8 cellular contexts compared by ENCODE assay signal in genomic region chr1:77683836-77684148, GRCh38. TPM values are rescaled to one million over a fixed set of nuclear protein-coding genes. Genes with fewer than 3 reads are reported as not detected.
DNase-seq lines count a peak whose midpoint lies in the region; ATAC-seq lines count a peak whose summit lies in the region.

No MANE protein-coding gene starts in this region.

- peak overlapping the region; percentile 99 for H3K27ac ChIP-seq in iPS-20b (ENCODE audit: low read length)
- peak overlapping the region; percentile 96 for H3K27ac ChIP-seq in subcutaneous abdominal adipose tissue (ENCODE audit: low read depth, low read length)

- H3K27ac Mint-ChIP-seq in activated CD8-positive, alpha-beta T cell treated with anti-CD3 and anti-CD28 coated beads, Interleukin-2, amount 10 ng/mL, durations not matched to agents 7 days and 5 days: peak overlapping the region; percentile 91

- CTCF ChIA-PET in activated CD8-positive, alpha-beta T cell treated with anti-CD3 and anti-CD28 coated beads, Interleukin-2, amount 10 ng/mL, durations not matched to agents 7 days and 5 days (lab: Charles Lee): interaction anchor here (0.7 to 2.6 kb wide), 9 partner anchors 9 to 530 kb away, joined by 3 to 6 read pairs (median 3); partner anchors contain the start of gene MIGA1

- peaks cover 22% of the 10 kb centered on the region for H3K4me1 Mint-ChIP-seq in activated CD8-positive, alpha-beta T cell treated with anti-CD3 and anti-CD28 coated beads, Interleukin-2, amount 10 ng/mL, durations not matched to agents 7 days and 5 days (ENCODE audit: low read depth)

- POLR2A ChIA-PET in activated CD8-positive, alpha-beta T cell treated with anti-CD3 and anti-CD28 coated beads, Interleukin-2, amount 10 ng/mL, durations not matched to agents 7 days and 5 days (lab: Charles Lee): interaction anchor here (1.7 to 3.5 kb wide), 4 partner anchors 10 to 321 kb away, joined by 9 to 16 read pairs (median 10); partner anchors contain the start of genes DNAJB4, FUBP1 and MIGA1

- H3K27me3 Mint-ChIP-seq in activated CD8-positive, alpha-beta T cell treated with anti-CD3 and anti-CD28 coated beads, Interleukin-2, amount 10 ng/mL, durations not matched to agents 7 days and 5 days (ENCODE audit: low read depth): no peaks in the 10 kb centered on the region

- peak overlapping the region; percentile 99 for H3K9ac ChIP-seq in iPS-20b (ENCODE audit: low read depth, low read length)
- H3K9ac ChIP-seq in subcutaneous abdominal adipose tissue (ENCODE audit: low read length in 5 of 5): peak overlapping the region; percentile 69 to 84 (median 72)

- no peaks in the 10 kb centered on the region for H3K36me3 ChIP-seq in iPS-20b (ENCODE audit: insufficient read depth, low read depth, low read length)
- H3K36me3 ChIP-seq in subcutaneous abdominal adipose tissue (ENCODE audit: control insufficient read depth in 5 of 5, insufficient read depth in 5 of 5, low read length in 5 of 5): peaks cover 0 to under 1% (median 0%) of the 10 kb centered on the region in 5 donors

- no peaks in the 10 kb centered on the region for H3K9me3 Mint-ChIP-seq in activated CD8-positive, alpha-beta T cell treated with anti-CD3 and anti-CD28 coated beads, Interleukin-2, amount 10 ng/mL, durations not matched to agents 7 days and 5 days (ENCODE audit: insufficient read depth)

- H3K27me3 ChIP-seq in iPS-20b (ENCODE audit: insufficient read depth, low read length): no peaks in the 10 kb centered on the region
- H3K27me3 ChIP-seq in subcutaneous abdominal adipose tissue (ENCODE audit: control insufficient read depth in 5 of 5, insufficient read depth in 4 of 5, low read length in 5 of 5): no peaks in the 10 kb centered on the region

- H3K4me1 ChIP-seq in iPS-20b (ENCODE audit: insufficient read depth, low read length) (peaks cover 10% of the 10 kb centered on the region; the same call in 1 of the 2 replicates), subcutaneous abdominal adipose tissue (ENCODE audit: control insufficient read depth in 5 of 5, insufficient read depth in 5 of 5, low read length in 5 of 5) (peaks cover 0 to 39% (median 26%) of the 10 kb centered on the region in 5 donors)

- DNase-seq in SHP77 (lab: John Stamatoyannopoulos, UW): peak; percentile 51 to 58
- no peak for DNase-seq in SHP77 treated with DMSO at 0.1 percent for 48 hours (lab: John Stamatoyannopoulos, UW)
- no peak for DNase-seq in activated CD8-positive, alpha-beta T cell treated with anti-CD3 and anti-CD28 coated beads, Interleukin-2, amount 10 ng/mL, durations not matched to agents 7 days and 5 days
- DNase-seq in OCI-M2 (lab: John Stamatoyannopoulos, UW; ENCODE audit: unreplicated experiment): no peak
- DNase-seq in GF-D8 (lab: John Stamatoyannopoulos, UW): no peak

- no peak for ATAC-seq in activated CD8-positive, alpha-beta T cell treated with anti-CD3 and anti-CD28 coated beads, Interleukin-2, amount 10 ng/mL, durations not matched to agents 7 days and 5 days
- ATAC-seq in HG03571 (IDR thresholded peaks at IDR 0.05; ENCODE audit: unreplicated experiment): no peak

- H3K9me3 ChIP-seq in iPS-20b (ENCODE audit: insufficient read depth, low read depth, low read length) (no peaks in the 10 kb centered on the region), subcutaneous abdominal adipose tissue (ENCODE audit: control insufficient read depth in 5 of 5, low read length in 5 of 5) (no peaks in the 10 kb centered on the region)

- peaks cover 3% of the 10 kb centered on the region for H3K36me3 Mint-ChIP-seq in activated CD8-positive, alpha-beta T cell treated with anti-CD3 and anti-CD28 coated beads, Interleukin-2, amount 10 ng/mL, durations not matched to agents 7 days and 5 days (ENCODE audit: low read depth)

- H3K4me3 ChIP-seq in iPS-20b (ENCODE audit: low read length) (peak overlapping the region; percentile 100), subcutaneous abdominal adipose tissue (ENCODE audit: low read depth in 1 of 5, low read length in 5 of 5) (peak overlapping the region; percentile 68 to 98 (median 92))

- H3K4me3 Mint-ChIP-seq in activated CD8-positive, alpha-beta T cell treated with anti-CD3 and anti-CD28 coated beads, Interleukin-2, amount 10 ng/mL, durations not matched to agents 7 days and 5 days: peak overlapping the region; percentile 81

RNA-seq across cellular contexts. Expression of gene ZZZ3, which starts 1.3 kb away (rescaled TPM):
- total RNA-seq in activated CD8-positive, alpha-beta T cell treated with anti-CD3 and anti-CD28 coated beads, Interleukin-2, amount 10 ng/mL, durations not matched to agents 7 days and 5 days: 10 to 100 TPM; 34.3 to 35.9 TPM

Comparison
In these comparisons a context has a peak if more than half of its experiments do, and no peak if none do; other contexts are left out.
1. DNase-seq: peak in SHP77 (2 of 2); none in SHP77 treated with DMSO at 0.1 percent for 48 hours (single experiment), activated CD8-positive, alpha-beta T cell treated with anti-CD3 and anti-CD28 coated beads, Interleukin-2, amount 10 ng/mL, durations not matched to agents 7 days and 5 days (single experiment), OCI-M2 (single experiment) and GF-D8 (single experiment).